Comparison of ENCODE assay signal across 33 cellular contexts in genomic region chr3:142031575-142031974, GRCh38.
"Had no signal": no experiment of that assay in that cellular context is flagged by ENCODE, and none has a peak within 500 bp of the region (broad histone marks: within the 10 kb centered on the region; RNA-seq: fewer than 3 reads in every experiment).

No MANE protein-coding gene starts in this region.

- H3K9me3 Mint-ChIP-seq: activated CD4-positive, alpha-beta memory T cell treated with anti-CD3 and anti-CD28 coated beads for 36 hours; activated CD4-positive, alpha-beta T cell treated with anti-CD3 and anti-CD28 coated beads, Interleukin-2, amount 10 ng/mL, durations not matched to agents 24 days and 14 days; activated naive CD4-positive, alpha-beta T cell treated with anti-CD3 and anti-CD28 coated beads, Interleukin-2, amount 10 ng/mL, durations not matched to agents 7 days and 5 days; activated naive CD8-positive, alpha-beta T cell treated with anti-CD3 and anti-CD28 coated beads, Interleukin-2, amount 10 ng/mL, durations not matched to agents 7 days and 5 days; activated T-cell treated with anti-CD3 and anti-CD28 coated beads, Interleukin-2, amount 50 U/mL, for 24 hours; activated T-cell treated with anti-CD3 and anti-CD28 coated beads, Interleukin-2, amount 50 U/mL, for 72 hours; brain had no signal

- H3K27ac Mint-ChIP-seq: activated B cell treated with CpG ODN at 0.5 μM for 24 hours; activated CD4-positive, alpha-beta memory T cell treated with anti-CD3 and anti-CD28 coated beads for 36 hours; activated CD4-positive, alpha-beta T cell treated with anti-CD3 and anti-CD28 coated beads for 36 hours; activated CD4-positive, alpha-beta T cell treated with anti-CD3 and anti-CD28 coated beads, Interleukin-2, amount 10 ng/mL, durations not matched to agents 24 days and 14 days; activated naive CD4-positive, alpha-beta T cell treated with anti-CD3 and anti-CD28 coated beads, Interleukin-2, amount 10 ng/mL, durations not matched to agents 7 days and 5 days; activated naive CD4-positive, alpha-beta T cell treated with anti-CD3 and anti-CD28 coated beads, Interleukin-2, amount 50 U/mL, for 72 hours; activated naive CD8-positive, alpha-beta T cell treated with anti-CD3 and anti-CD28 coated beads, Interleukin-2, amount 10 ng/mL, durations not matched to agents 7 days and 5 days; activated T-cell treated with anti-CD3 and anti-CD28 coated beads, Interleukin-2, amount 50 U/mL, for 24 hours; activated T-cell treated with anti-CD3 and anti-CD28 coated beads, Interleukin-2, amount 50 U/mL, for 72 hours; brain; T-helper 17 cell; T-helper 2 cell treated with Interferon-gamma antibody and Interleukin-4, amounts not matched to agents 5 μg/mL and 100 μg/mL, for 36 hours had no signal

- H3K27ac ChIP-seq: ascending aorta, breast epithelium, cardiac muscle cell, colonic mucosa, epithelial cell of prostate, esophagus squamous epithelium, gastroesophageal sphincter, WERI-Rb-1 had no signal

- DNase-seq: activated B cell treated with CpG ODN at 0.5 μM for 24 hours; activated CD4-positive, alpha-beta memory T cell treated with anti-CD3 and anti-CD28 coated beads for 36 hours; activated CD4-positive, alpha-beta T cell treated with anti-CD3 and anti-CD28 coated beads for 36 hours; activated CD4-positive, alpha-beta T cell treated with anti-CD3 and anti-CD28 coated beads, Interleukin-2, amount 10 ng/mL, durations not matched to agents 24 days and 14 days; activated CD8-positive, alpha-beta memory T cell treated with anti-CD3 and anti-CD28 coated beads, Interleukin-2, amount 50 U/mL, for 48 hours; activated gamma-delta T cell; activated naive CD4-positive, alpha-beta T cell; activated naive CD4-positive, alpha-beta T cell treated with anti-CD3 and anti-CD28 coated beads, Interleukin-2, amount 10 ng/mL, durations not matched to agents 7 days and 5 days; activated naive CD8-positive, alpha-beta T cell treated with anti-CD3 and anti-CD28 coated beads, Interleukin-2, amount 10 ng/mL, durations not matched to agents 7 days and 5 days; activated T-cell treated with anti-CD3 and anti-CD28 coated beads for 4 hours; activated T-cell treated with anti-CD3 and anti-CD28 coated beads, Interleukin-2, amount 50 U/mL, for 24 hours; activated T-cell treated with anti-CD3 and anti-CD28 coated beads, Interleukin-2, amount 50 U/mL, for 72 hours; central memory CD4-positive, alpha-beta T cell; cerebellar nuclear complex; colonic mucosa; effector CD8-positive, alpha-beta T cell; esophagus squamous epithelium; foreskin melanocyte; T-helper 1 cell; T-helper 17 cell; T1000; WERI-Rb-1 had no signal

- H3K9me3 ChIP-seq: ascending aorta, breast epithelium, colonic mucosa, esophagus squamous epithelium, gastroesophageal sphincter had no signal

- H3K27me3 ChIP-seq: ascending aorta, breast epithelium, cardiac muscle cell, colonic mucosa, esophagus squamous epithelium, gastroesophageal sphincter had no signal

- H3K36me3 ChIP-seq: ascending aorta, breast epithelium, cardiac muscle cell, colonic mucosa, esophagus squamous epithelium, gastroesophageal sphincter, WERI-Rb-1 had no signal

- H3K36me3 Mint-ChIP-seq: activated CD4-positive, alpha-beta memory T cell treated with anti-CD3 and anti-CD28 coated beads for 36 hours; activated naive CD4-positive, alpha-beta T cell treated with anti-CD3 and anti-CD28 coated beads, Interleukin-2, amount 10 ng/mL, durations not matched to agents 7 days and 5 days; activated naive CD4-positive, alpha-beta T cell treated with anti-CD3 and anti-CD28 coated beads, Interleukin-2, amount 50 U/mL, for 72 hours had no signal

- H3K27me3 Mint-ChIP-seq: activated B cell treated with CpG ODN at 0.5 μM for 24 hours; activated CD4-positive, alpha-beta memory T cell treated with anti-CD3 and anti-CD28 coated beads for 36 hours; activated CD4-positive, alpha-beta T cell treated with anti-CD3 and anti-CD28 coated beads for 36 hours; activated CD4-positive, alpha-beta T cell treated with anti-CD3 and anti-CD28 coated beads, Interleukin-2, amount 10 ng/mL, durations not matched to agents 24 days and 14 days; activated naive CD4-positive, alpha-beta T cell treated with anti-CD3 and anti-CD28 coated beads, Interleukin-2, amount 10 ng/mL, durations not matched to agents 7 days and 5 days; activated naive CD8-positive, alpha-beta T cell treated with anti-CD3 and anti-CD28 coated beads, Interleukin-2, amount 10 ng/mL, durations not matched to agents 7 days and 5 days; activated T-cell treated with anti-CD3 and anti-CD28 coated beads, Interleukin-2, amount 50 U/mL, for 24 hours; brain; T-helper 17 cell had no signal

- ATAC-seq: activated CD4-positive, alpha-beta T cell treated with anti-CD3 and anti-CD28 coated beads for 36 hours; activated CD4-positive, CD25-positive, alpha-beta regulatory T cell treated with anti-CD3 and anti-CD28 coated beads, Interleukin-2, amount 50 U/mL, for 24 hours; activated naive CD4-positive, alpha-beta T cell treated with anti-CD3 and anti-CD28 coated beads, Interleukin-2, amount 50 U/mL, for 72 hours; activated T-cell treated with anti-CD3 and anti-CD28 coated beads, Interleukin-2, amount 50 U/mL, for 72 hours; gastroesophageal sphincter; T-helper 17 cell had no signal

- FAIRE-seq: endometrium, endothelial cell of umbilical vein had no signal

- H3K4me3 Mint-ChIP-seq: activated B cell treated with CpG ODN at 0.5 μM for 24 hours; activated CD4-positive, alpha-beta memory T cell treated with anti-CD3 and anti-CD28 coated beads for 36 hours; activated CD4-positive, alpha-beta T cell treated with anti-CD3 and anti-CD28 coated beads for 36 hours; activated CD4-positive, alpha-beta T cell treated with anti-CD3 and anti-CD28 coated beads, Interleukin-2, amount 10 ng/mL, durations not matched to agents 24 days and 14 days; activated naive CD4-positive, alpha-beta T cell treated with anti-CD3 and anti-CD28 coated beads, Interleukin-2, amount 10 ng/mL, durations not matched to agents 7 days and 5 days; activated naive CD8-positive, alpha-beta T cell treated with anti-CD3 and anti-CD28 coated beads, Interleukin-2, amount 10 ng/mL, durations not matched to agents 7 days and 5 days; activated T-cell treated with anti-CD3 and anti-CD28 coated beads, Interleukin-2, amount 50 U/mL, for 24 hours; activated T-cell treated with anti-CD3 and anti-CD28 coated beads, Interleukin-2, amount 50 U/mL, for 72 hours; T-helper 17 cell; T-helper 2 cell treated with Interferon-gamma antibody and Interleukin-4, amounts not matched to agents 5 μg/mL and 100 μg/mL, for 36 hours had no signal

- H3K4me3 ChIP-seq: ascending aorta, breast epithelium, cardiac muscle cell, colonic mucosa, esophagus squamous epithelium, gastroesophageal sphincter had no signal

- H3K4me1 ChIP-seq: breast epithelium, colonic mucosa had no signal
